In the genomic region with DNA sequence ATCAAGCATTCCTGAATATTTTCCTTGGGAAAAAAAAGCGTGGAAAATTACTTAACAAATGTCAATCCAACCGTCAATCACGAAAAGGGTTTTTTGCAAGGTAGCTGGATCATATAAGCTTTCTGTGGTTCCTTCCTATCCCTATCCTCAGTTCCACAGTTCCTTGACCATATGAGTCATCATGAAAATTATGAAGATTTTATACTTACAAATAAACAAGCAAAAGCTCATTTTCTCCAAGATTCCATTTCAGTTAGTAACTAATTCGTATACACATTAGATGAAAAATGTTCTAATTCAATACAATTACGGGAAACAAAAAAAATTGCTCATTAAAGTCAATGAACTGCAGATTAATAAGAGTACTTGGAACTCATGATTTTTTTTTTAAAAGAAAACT, we compare ENCODE assay signal across 32 cellular contexts.
"Had no signal": no experiment of that assay in that cellular context is flagged by ENCODE, and none has a peak within 500 bp of the region (broad histone marks: within the 10 kb centered on the region; RNA-seq: fewer than 3 reads in every experiment).

No MANE protein-coding gene starts in this region.

- H3K4me1 ChIP-seq: Peyer's patch had no signal

- H3K9me3 ChIP-seq: MG63, Peyer's patch had no signal

- H3K4me3 ChIP-seq: MG63, Peyer's patch had no signal

- DNase-seq: activated CD4-positive, alpha-beta memory T cell treated with anti-CD3 and anti-CD28 coated beads, Interleukin-2, amount 10 ng/mL, durations not matched to agents 7 days and 5 days; activated CD4-positive, alpha-beta T cell treated with anti-CD3 and anti-CD28 coated beads for 1 hour; activated CD4-positive, alpha-beta T cell treated with anti-CD3 and anti-CD28 coated beads for 48 hours; activated CD4-positive, CD25-positive, alpha-beta regulatory T cell; activated CD8-positive, alpha-beta memory T cell treated with anti-CD3 and anti-CD28 coated beads for 24 hours; activated CD8-positive, alpha-beta memory T cell treated with anti-CD3 and anti-CD28 coated beads, Interleukin-2, amount 10 ng/mL, durations not matched to agents 7 days and 5 days; activated CD8-positive, alpha-beta memory T cell treated with anti-CD3 and anti-CD28 coated beads, Interleukin-2, amount 50 U/mL, for 48 hours; activated effector memory CD4-positive, alpha-beta T cell treated with anti-CD3 and anti-CD28 coated beads, Interleukin-2, amount 50 U/mL, for 16 hours; activated naive CD4-positive, alpha-beta T cell; activated naive CD4-positive, alpha-beta T cell treated with anti-CD3 and anti-CD28 coated beads, Interleukin-2, amount 50 U/mL, for 16 hours; activated naive CD8-positive, alpha-beta T cell treated with anti-CD3 and anti-CD28 coated beads for 36 hours; activated T-cell treated with anti-CD3 and anti-CD28 coated beads, Interleukin-2, amount 50 U/mL, for 48 hours; amniotic stem cell; aorta; brain microvascular endothelial cell; central memory CD4-positive, alpha-beta T cell; Kasumi-1; MG63; MV-4-11; NCI-H1092; NCI-H1436 treated with DMSO at 0.1 percent for 48 hours; NCI-H1694 treated with DMSO at 0.1 percent for 48 hours; NCI-H2029; NCI-H345; NCI-H524 treated with DMSO at 0.1 percent for 48 hours; NK-92 treated with Interleukin-12 subunit alpha and Interleukin-12 subunit beta, amount 100 ng/mL, for 24 hours; PC-3; Peyer's patch; RPMI8226; T1000; WERI-Rb-1 had no signal

- H3K36me3 ChIP-seq: MG63, Peyer's patch, WERI-Rb-1 had no signal

- H3K27ac ChIP-seq: brain microvascular endothelial cell, Peyer's patch, WERI-Rb-1 had no signal

- H3K27me3 ChIP-seq: brain microvascular endothelial cell, MG63, Peyer's patch had no signal

- ATAC-seq: activated CD8-positive, alpha-beta memory T cell treated with anti-CD3 and anti-CD28 coated beads, Interleukin-2, amount 10 ng/mL, durations not matched to agents 7 days and 5 days; PC-3; Right ventricle myocardium inferior had no signal
